In genomic region chr9:116647515-116647809, GRCh38 we compare ENCODE assay signal across 22 cellular contexts. TPM values are rescaled to one million over a fixed set of nuclear protein-coding genes. Genes with fewer than 3 reads are reported as not detected.
DNase-seq lines count a peak whose midpoint lies in the region; ATAC-seq, FAIRE-seq and TF ChIP-seq lines count a peak whose summit lies in the region.
"Had no signal": no experiment of that assay in that cellular context is flagged by ENCODE, and none has a peak within 500 bp of the region (broad histone marks: within the 10 kb centered on the region; RNA-seq: fewer than 3 reads in every experiment).

No MANE protein-coding gene starts in this region.

- H3F3A ChIP-seq in SK-N-SH (replicated peaks; ENCODE audit: insufficient read depth) = no peaks in the 10 kb centered on the region

- H3K36me3 Mint-ChIP-seq in CD4-positive, alpha-beta memory T cell = peaks cover 11 to 35% of the 10 kb centered on the region in 2 donors

- intact Hi-C loops in HepG2 (cut with micrococcal nuclease; ENCODE audit: unreplicated experiment) = loop anchor here (1.0 to 5.0 kb wide), 2 partner anchors 58 to 1055 kb away; no protein-coding TSS in a partner anchor
- intact Hi-C loops in aorta (cut with DNase I) = no loop called here
- intact Hi-C loops in CD4-positive, alpha-beta memory T cell (cut with micrococcal nuclease) = loop anchor here (5.0 kb wide), 1 partner anchor 1055 kb away; no protein-coding TSS in a partner anchor

- H3K4me3 ChIP-seq in SK-N-SH (ENCODE audit: low read depth in 2 of 2, low read length in 1 of 2) (no peak overlapping the region), SK-N-MC (no peak overlapping the region), HepG2 (replicated peaks in 1 of 3; ENCODE audit: insufficient read depth in 1 of 3, low read depth in 2 of 3, low read length in 3 of 3) (no peak overlapping the region), aorta (ENCODE audit: low read length in 2 of 2) (no peak overlapping the region)
- no peak overlapping the region for H3K4me3 ChIP-seq in CD4-positive, alpha-beta memory T cell (ENCODE audit: low read length in 2 of 2)
- H3K4me3 ChIP-seq: esophagus muscularis mucosa, GM12878, GM23248, lower lobe of right lung had no signal

- CTCF ChIA-PET in SK-N-SH (lab: Yijun Ruan, JAX) = interaction anchor here (0.7 to 8.6 kb wide), 14 partner anchors 10 to 1054 kb away, joined by 3 to 58 read pairs (median 6); partner anchors contain the start of gene PAPPA
- CTCF ChIA-PET in HepG2 (lab: Yijun Ruan, JAX; ENCODE audit: low intra/inter-chr PET ratio, low total read pairs) = interaction anchor here (1.5 kb wide), 1 partner anchor 58 kb away, joined by 14 read pairs; no protein-coding TSS in a partner anchor
- CTCF ChIA-PET in CD4-positive, alpha-beta memory T cell (lab: Charles Lee; ENCODE audit: partially characterized antibody) = interaction anchor here (1.0 kb wide), 1 partner anchor 12 kb away, joined by 4 read pairs; no protein-coding TSS in a partner anchor

- peaks cover 0 to 7% of the 10 kb centered on the region in 2 experiments for H3K36me3 ChIP-seq in SK-N-SH (replicated peaks in 1 of 2; ENCODE audit: control insufficient read depth in 1 of 2, insufficient read depth in 2 of 2, low read length in 1 of 2)
- H3K36me3 ChIP-seq in SK-N-MC (ENCODE audit: insufficient read depth, low read length) = 0 out of 2 replicates have a peak, but pooled peaks cover 3% of the 10 kb centered on the region
- H3K36me3 ChIP-seq in HepG2 (replicated peaks in 1 of 2; ENCODE audit: control insufficient read depth in 1 of 2, insufficient read depth in 2 of 2, low read length in 2 of 2) = peaks cover 3 to 4% of the 10 kb centered on the region in 2 experiments; a peak in 2 of 5 replicates
- H3K36me3 ChIP-seq in aorta (ENCODE audit: control insufficient read depth in 1 of 2, insufficient read depth in 2 of 2, low read length in 1 of 2) = peaks cover 0 to 3% of the 10 kb centered on the region in 2 donors
- H3K36me3 ChIP-seq in CD4-positive, alpha-beta memory T cell (ENCODE audit: insufficient read depth, low read length) = no peaks in the 10 kb centered on the region
- H3K36me3 ChIP-seq: lower lobe of right lung had no signal

- H2AFZ ChIP-seq in SK-N-SH (ENCODE audit: low read depth) = no peak overlapping the region
- H2AFZ ChIP-seq in HepG2 (ENCODE audit: low read length) = no peak overlapping the region
- H2AFZ ChIP-seq: GM23248 had no signal

- H3K79me2 ChIP-seq in SK-N-SH (ENCODE audit: insufficient read depth) = no peaks in the 10 kb centered on the region
- H3K79me2 ChIP-seq in HepG2 (ENCODE audit: insufficient read depth, low read length) = no peaks in the 10 kb centered on the region

- no peak for TF ChIP-seq POLR2A in HepG2 (IDR thresholded peaks at IDR 0.05; ENCODE audit: insufficient read depth in 1 of 2, low read depth in 2 of 2, low read length in 2 of 2)

- ATAC-seq in SK-N-SH treated with all-trans-retinoic acid at 6 μM for 48 hours (peak; percentile 23; the same call in 2 of the 3 replicates), HepG2 (peak; percentile 23; the same call in 2 of the 3 replicates), aorta (ENCODE audit: low FRiP score) (peak; percentile 28), HG03108 (IDR thresholded peaks at IDR 0.05; ENCODE audit: unreplicated experiment) (no peak)

- TF ChIP-seq EP300 in SK-N-SH (IDR thresholded peaks at IDR 0.05; ENCODE audit: borderline replicate concordance in 1 of 2, low read depth in 1 of 2, low read length in 1 of 2) (no peak), HepG2 (IDR thresholded peaks at IDR 0.05; ENCODE audit: low read depth in 2 of 2, low read length in 2 of 2) (no peak), HepG2 (CRISPR knock-in tag; IDR thresholded peaks at IDR 0.05; ENCODE audit: borderline replicate concordance) (no peak)

- in situ Hi-C loops in HepG2 (cut with HindIII; ENCODE audit: extremely low pct_ligation_motif_present, low pct_unique_long_range_greater_than_20kb) = no loop called here

- no peaks in the 10 kb centered on the region for H3K9me3 ChIP-seq in SK-N-SH
- no peaks in the 10 kb centered on the region for H3K9me3 ChIP-seq in SK-N-MC (ENCODE audit: low read depth, low read length)
- no peaks in the 10 kb centered on the region for H3K9me3 ChIP-seq in HepG2 (ENCODE audit: low read length)
- no peaks in the 10 kb centered on the region for H3K9me3 ChIP-seq in aorta (ENCODE audit: control insufficient read depth, low read length)
- H3K9me3 ChIP-seq in CD4-positive, alpha-beta memory T cell (ENCODE audit: control insufficient read depth in 1 of 2, low read length in 2 of 2) = no peaks in the 10 kb centered on the region
- H3K9me3 ChIP-seq: esophagus muscularis mucosa, lower lobe of right lung had no signal

- H3K27ac Mint-ChIP-seq in CD4-positive, alpha-beta memory T cell = no peak overlapping the region

- no peak overlapping the region for H3K4me3 Mint-ChIP-seq in CD4-positive, alpha-beta memory T cell
- H3K4me3 Mint-ChIP-seq: central memory CD8-positive, alpha-beta T cell had no signal

- H4K20me1 ChIP-seq in SK-N-SH (ENCODE audit: insufficient read depth) = no peaks in the 10 kb centered on the region
- H4K20me1 ChIP-seq in HepG2 (ENCODE audit: insufficient read depth, low read length) = no peaks in the 10 kb centered on the region

- no peaks in the 10 kb centered on the region for H3K27me3 Mint-ChIP-seq in CD4-positive, alpha-beta memory T cell
- H3K27me3 Mint-ChIP-seq: central memory CD8-positive, alpha-beta T cell had no signal

- no peaks in the 10 kb centered on the region for H3K27me3 ChIP-seq in SK-N-SH (ENCODE audit: insufficient read depth)
- peaks cover 0 to 1% of the 10 kb centered on the region in 2 experiments; a peak in 1 of 5 replicates for H3K27me3 ChIP-seq in HepG2 (ENCODE audit: control insufficient read depth in 1 of 2, insufficient read depth in 2 of 2, low read length in 2 of 2)
- H3K27me3 ChIP-seq in aorta (ENCODE audit: control insufficient read depth in 1 of 2, insufficient read depth in 2 of 2, low read length in 1 of 2) = no peaks in the 10 kb centered on the region
- H3K27me3 ChIP-seq in CD4-positive, alpha-beta memory T cell (ENCODE audit: insufficient read depth, low read length) = no peaks in the 10 kb centered on the region
- H3K27me3 ChIP-seq: esophagus muscularis mucosa had no signal

- BruUV-seq in HepG2 (replicated peaks; lab: Mats Ljungman, UMichigan) = no TSS peak

- no peak for TF ChIP-seq RAD21 in SK-N-SH (IDR thresholded peaks at IDR 0.05; ENCODE audit: low read length)
- TF ChIP-seq RAD21 in HepG2 (CRISPR knock-in tag; IDR thresholded peaks at IDR 0.05) = no peak

- H3K4me2 ChIP-seq in SK-N-SH (no peak overlapping the region), HepG2 (ENCODE audit: low read depth, low read length) (no peak overlapping the region)

- H3K9me3 Mint-ChIP-seq in CD4-positive, alpha-beta memory T cell = no peaks in the 10 kb centered on the region
- H3K9me3 Mint-ChIP-seq: central memory CD8-positive, alpha-beta T cell had no signal

- H3K4me1 ChIP-seq in SK-N-SH (ENCODE audit: control insufficient read depth in 1 of 2, insufficient read depth in 2 of 2, low read depth in 1 of 2, low read length in 1 of 2) = peaks cover 0 to 9% of the 10 kb centered on the region in 2 experiments; a peak in 2 of 4 replicates
- no peaks in the 10 kb centered on the region for H3K4me1 ChIP-seq in HepG2 (ENCODE audit: insufficient read depth, low read length)
- no peaks in the 10 kb centered on the region for H3K4me1 ChIP-seq in aorta (ENCODE audit: control insufficient read depth in 1 of 2, insufficient read depth in 2 of 2, low read length in 2 of 2)
- H3K4me1 ChIP-seq in CD4-positive, alpha-beta memory T cell (ENCODE audit: insufficient read depth, low read length) = no peaks in the 10 kb centered on the region
- H3K4me1 ChIP-seq: lower lobe of right lung had no signal

- FAIRE-seq in HepG2 (lab: Jason Lieb, UNC) = no peak
- FAIRE-seq: G401.6 had no signal

- 83% methylated on average over 2 of the region's 4 CpGs for WGBS in SK-N-SH (ENCODE audit: low lambda C conversion rate)
- WGBS in HepG2 (ENCODE audit: low lambda C conversion rate) = 100% methylated on average over 4 of the region's 4 CpGs
- 27 to 35% methylated on average over 4 of the region's 4 CpGs for WGBS in aorta, 2 donors

- no peak overlapping the region for H3K9ac ChIP-seq in SK-N-SH
- no peak overlapping the region for H3K9ac ChIP-seq in SK-N-MC (ENCODE audit: insufficient read length)
- H3K9ac ChIP-seq in HepG2 (ENCODE audit: insufficient read depth, low read depth, low read length) = no peak overlapping the region
- H3K9ac ChIP-seq: GM23248 had no signal

- H3K4me1 Mint-ChIP-seq in CD4-positive, alpha-beta memory T cell = no peaks in the 10 kb centered on the region
- H3K4me1 Mint-ChIP-seq: central memory CD8-positive, alpha-beta T cell had no signal

- H3K27ac ChIP-seq in SK-N-SH (ENCODE audit: low read depth in 2 of 2, low read length in 1 of 2) (no peak overlapping the region), SK-N-MC (peak overlapping the region; percentile 81), HepG2 (ENCODE audit: extremely low read length, insufficient read depth, low read length) (no peak overlapping the region), aorta (ENCODE audit: low read depth in 1 of 2, low read length in 2 of 2) (no peak overlapping the region)
- H3K27ac ChIP-seq in CD4-positive, alpha-beta memory T cell (ENCODE audit: low read depth, low read length) = no peak overlapping the region
- H3K27ac ChIP-seq: esophagus muscularis mucosa, GM23248, HL-60, lower lobe of right lung had no signal

- TF ChIP-seq CTCF in SK-N-SH (IDR thresholded peaks at IDR 0.05) = no peak; the same call in 1 of the 2 replicates
- no peak for TF ChIP-seq CTCF in HepG2 (CRISPR knock-in tag; IDR thresholded peaks at IDR 0.05)

- POLR2A ChIA-PET in SK-N-SH (lab: Yijun Ruan, JAX) = no interaction called here
- POLR2A ChIA-PET in HepG2 (lab: Yijun Ruan, JAX) = no interaction called here
- POLR2A ChIA-PET in CD4-positive, alpha-beta memory T cell (lab: Charles Lee; ENCODE audit: partially characterized antibody) = no interaction called here

- no peaks in the 10 kb centered on the region for H3K9me2 ChIP-seq in SK-N-SH

- DNase-seq in SK-N-SH (no peak), SK-N-MC (ENCODE audit: low read depth, low spot score) (no peak), HepG2 (ENCODE audit: low spot score) (no peak), aorta (no peak), NCI-H1048 (lab: John Stamatoyannopoulos, UW) (no peak)
- DNase-seq in CD4-positive, alpha-beta memory T cell = no peak
- DNase-seq: 8988T; activated CD4-positive, alpha-beta T cell treated with anti-CD3 and anti-CD28 coated beads for 1 hour; activated CD8-positive, alpha-beta memory T cell treated with anti-CD3 and anti-CD28 coated beads, Interleukin-2, amount 50 U/mL, for 4 hours; activated gamma-delta T cell; effector CD8-positive, alpha-beta T cell; lower lobe of right lung; stimulated activated CD4-positive, alpha-beta T cell treated with anti-CD3 and anti-CD28 coated beads, Interleukin-4, amount 100 ng/mL, for 4 hours; T-helper 9 cell had no signal

RNA-seq across cellular contexts. Expression of gene TRIM32, which starts 39.6 kb away (rescaled TPM):
- polyA plus RNA-seq in SK-N-SH (2012; rRNA removed) (10.2 and 14.5 TPM in 2 replicates), HepG2 (2011; rRNA removed) (6.5 and 6.9 TPM in 2 replicates), aorta (1 to 10 TPM; 3.3 to 6.4 TPM)
- polyA plus RNA-seq in SK-N-SH (2012; cell fraction: cytosol; rRNA removed) = 9.6 and 11.7 TPM in 2 replicates
- polyA plus RNA-seq in SK-N-SH (2012; cell fraction: nucleus; rRNA removed) = 14.8 and 15.0 TPM in 2 replicates
- total RNA-seq in HepG2 (2016; rRNA removed; fragmentation: Illumina TruSeq; extraction: Trizol) (7.7 and 11.6 TPM in 2 replicates), aorta (10 to 100 TPM; 19.9 to 25.5 TPM)
- total RNA-seq in HepG2 (2016; cell fraction: cytosol; rRNA removed; fragmentation: Illumina TruSeq; extraction: Trizol; ENCODE audit: low read depth) = 1.0 and 1.9 TPM in 2 replicates
- total RNA-seq in HepG2 (2016; cell fraction: insoluble cytoplasmic fraction; rRNA removed; fragmentation: Illumina TruSeq; extraction: Trizol) = 8.8 and 12.5 TPM in 2 replicates
- 3.9 and 4.2 TPM in 2 replicates for total RNA-seq in HepG2 (2016; cell fraction: membrane; rRNA removed; fragmentation: Illumina TruSeq; extraction: Trizol)
- 7.1 and 8.6 TPM in 2 replicates for total RNA-seq in HepG2 (2016; cell fraction: nucleus; rRNA removed; fragmentation: Illumina TruSeq; extraction: Trizol)
- polyA plus RNA-seq in HepG2 (2011; cell fraction: cytosol; rRNA removed) = 4.4 and 6.4 TPM in 2 replicates
- 8.4 and 8.9 TPM in 2 replicates for polyA plus RNA-seq in HepG2 (2011; cell fraction: nucleus; rRNA removed)
- 4.1 and 5.1 TPM in 2 replicates for polyA plus RNA-seq in HepG2 (2012)
- 0.52 and 0.58 TPM in 2 replicates for polyA plus RNA-seq in HepG2 (2016; cell fraction: cytosol; fragmentation: Illumina TruSeq; extraction: Trizol; ENCODE audit: low read depth)
- polyA plus RNA-seq in HepG2 (2016; cell fraction: insoluble cytoplasmic fraction; fragmentation: Illumina TruSeq; extraction: Trizol; ENCODE audit: low read depth) = 8.0 and 9.9 TPM in 2 replicates
- polyA plus RNA-seq in HepG2 (2016; cell fraction: membrane; fragmentation: Illumina TruSeq; extraction: Trizol; ENCODE audit: low read depth) = 1.6 and 2.2 TPM in 2 replicates
- 6.8 and 7.6 TPM in 2 replicates for polyA plus RNA-seq in HepG2 (2016; cell fraction: nucleus; fragmentation: Illumina TruSeq; extraction: Trizol; ENCODE audit: insufficient read depth, low read depth)
- 45.6 and 65.4 TPM in 2 replicates for polyA minus RNA-seq in HepG2 (2011; rRNA and poly(A)+ RNA removed; ENCODE audit: low replicate concordance)
- polyA minus RNA-seq in HepG2 (2011; cell fraction: cytosol; rRNA and poly(A)+ RNA removed) = 7.4 and 9.6 TPM in 2 replicates
- 24.2 and 30.6 TPM in 2 replicates for polyA minus RNA-seq in HepG2 (2011; cell fraction: nucleus; rRNA and poly(A)+ RNA removed)
- 10 to 100 TPM; 21.8 to 22.1 TPM for total RNA-seq in CD4-positive, alpha-beta memory T cell
- 10 to 100 TPM; 15.5 to 17.0 TPM for polyA plus RNA-seq in CD4-positive, alpha-beta memory T cell

Comparison
In these comparisons a context has a peak if more than half of its experiments do, and no peak if none do; other contexts are left out.
1. intact Hi-C loops: an anchor here in HepG2 (1.0 to 5.0 kb wide) and CD4-positive, alpha-beta memory T cell (5.0 kb wide); none called in aorta.